ENCODE assay signal across 16 cellular contexts in the genomic region with DNA sequence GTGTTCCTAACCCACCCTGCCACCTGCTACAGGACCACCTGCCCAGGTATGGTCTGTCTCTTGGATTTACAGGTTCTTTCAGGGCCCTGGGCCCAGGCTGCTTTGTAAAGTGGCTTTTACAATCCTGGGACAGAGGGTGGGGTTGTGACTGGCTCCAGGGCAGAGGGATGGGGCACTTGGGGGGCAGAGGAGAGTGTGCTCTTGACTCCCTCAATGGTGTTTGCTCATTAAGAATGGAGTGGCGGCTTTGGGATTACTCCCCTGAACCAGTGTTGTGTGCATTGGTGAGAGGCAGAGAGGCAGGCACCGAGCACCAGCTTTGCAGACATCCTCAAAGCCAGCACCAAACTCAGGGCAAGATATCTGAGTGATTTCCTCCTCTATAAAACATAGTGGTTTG. TPM values are rescaled to one million over a fixed set of nuclear protein-coding genes. Genes with fewer than 3 reads are reported as not detected.
DNase-seq lines count a peak whose midpoint lies in the region; ATAC-seq and TF ChIP-seq lines count a peak whose summit lies in the region.
"Had no signal": no experiment of that assay in that cellular context is flagged by ENCODE, and none has a peak within 500 bp of the region (broad histone marks: within the 10 kb centered on the region; RNA-seq: fewer than 3 reads in every experiment).

No MANE protein-coding gene starts in this region.

- no peaks in the 10 kb centered on the region for H3K4me1 ChIP-seq in foreskin keratinocyte

- no peak overlapping the region for H3K4me3 Mint-ChIP-seq in neural crest cell
- H3K4me3 Mint-ChIP-seq in type B pancreatic cell = no peak overlapping the region
- H3K4me3 Mint-ChIP-seq: CD4-positive, CD25-positive, alpha-beta regulatory T cell; H9 had no signal

- H3K27ac Mint-ChIP-seq in neural crest cell (ENCODE audit: unreplicated experiment) (peak overlapping the region; percentile 27), type B pancreatic cell (peak overlapping the region; percentile 75)

- TF ChIP-seq CTCF in neural crest cell (conservative IDR thresholded peaks at IDR 0.05) (no peak), type B pancreatic cell (conservative IDR thresholded peaks at IDR 0.05) (no peak), foreskin keratinocyte (conservative IDR thresholded peaks at IDR 0.05) (no peak)

- ATAC-seq in GM18520 (IDR thresholded peaks at IDR 0.05; ENCODE audit: unreplicated experiment) (no peak), foreskin keratinocyte (no peak)

- no peaks in the 10 kb centered on the region for H3K27me3 ChIP-seq in foreskin keratinocyte
- H3K27me3 ChIP-seq: BLaER1 had no signal

- no peak overlapping the region for H3K27ac ChIP-seq in foreskin keratinocyte
- H3K27ac ChIP-seq: BLaER1 had no signal

- H3K9me3 Mint-ChIP-seq in neural crest cell (no peaks in the 10 kb centered on the region), type B pancreatic cell (no peaks in the 10 kb centered on the region)
- H3K9me3 Mint-ChIP-seq: CD4-positive, CD25-positive, alpha-beta regulatory T cell; H9 had no signal

- H3K27me3 Mint-ChIP-seq in neural crest cell (ENCODE audit: low read depth) (no peaks in the 10 kb centered on the region), type B pancreatic cell (no peaks in the 10 kb centered on the region)

- no peaks in the 10 kb centered on the region for H3K36me3 Mint-ChIP-seq in neural crest cell (ENCODE audit: low read depth)
- H3K36me3 Mint-ChIP-seq in type B pancreatic cell = no peaks in the 10 kb centered on the region
- H3K36me3 Mint-ChIP-seq: CD4-positive, CD25-positive, alpha-beta regulatory T cell had no signal

- DNase-seq in activated effector memory CD4-positive, alpha-beta T cell treated with anti-CD3 and anti-CD28 coated beads, Interleukin-2, amount 50 U/mL, for 16 hours = peak; percentile 55
- DNase-seq in activated effector memory CD4-positive, alpha-beta T cell treated with Interleukin-2 at 50 U/mL for 16 hours = no peak
- DNase-seq in islet precursor cell (peak; percentile 43), neural crest cell (ENCODE audit: low read depth, low spot score) (no peak), type B pancreatic cell (ENCODE audit: extremely low spot score, unreplicated experiment) (no peak), foreskin keratinocyte (no peak)
- DNase-seq: 8988T; AML-193; CD4-positive, CD25-positive, alpha-beta regulatory T cell; DMS153; DMS79 treated with DMSO at 0.1 percent for 48 hours; EL; GOT3; H9 had no signal

- H3K4me1 Mint-ChIP-seq in neural crest cell = no peaks in the 10 kb centered on the region
- no peaks in the 10 kb centered on the region for H3K4me1 Mint-ChIP-seq in type B pancreatic cell (ENCODE audit: unreplicated experiment)
- H3K4me1 Mint-ChIP-seq: CD4-positive, CD25-positive, alpha-beta regulatory T cell; H9 had no signal

RNA-seq across cellular contexts. Expression of a gene that starts 43.5 kb away (rescaled TPM):
- total RNA-seq in neural crest cell (not detected in 2 replicates), type B pancreatic cell (ENCODE audit: low replicate concordance) (2.9 and 6.0 TPM in 2 replicates), foreskin keratinocyte (0.58 and 0.60 TPM in 2 replicates)
- 0.12 TPM in 2 replicates for polyA plus RNA-seq in foreskin keratinocyte
- polyA plus RNA-seq: CD4-positive, CD25-positive, alpha-beta regulatory T cell had no signal

Comparison
In these comparisons a context has a peak if more than half of its experiments do, and no peak if none do; other contexts are left out.
1. DNase-seq: peak in activated effector memory CD4-positive, alpha-beta T cell treated with anti-CD3 and anti-CD28 coated beads, Interleukin-2, amount 50 U/mL, for 16 hours (single experiment) and islet precursor cell (single experiment); none in activated effector memory CD4-positive, alpha-beta T cell treated with Interleukin-2 at 50 U/mL for 16 hours (single experiment), neural crest cell (single experiment), type B pancreatic cell (single experiment) and foreskin keratinocyte (0 of 2).